In the genomic region with DNA sequence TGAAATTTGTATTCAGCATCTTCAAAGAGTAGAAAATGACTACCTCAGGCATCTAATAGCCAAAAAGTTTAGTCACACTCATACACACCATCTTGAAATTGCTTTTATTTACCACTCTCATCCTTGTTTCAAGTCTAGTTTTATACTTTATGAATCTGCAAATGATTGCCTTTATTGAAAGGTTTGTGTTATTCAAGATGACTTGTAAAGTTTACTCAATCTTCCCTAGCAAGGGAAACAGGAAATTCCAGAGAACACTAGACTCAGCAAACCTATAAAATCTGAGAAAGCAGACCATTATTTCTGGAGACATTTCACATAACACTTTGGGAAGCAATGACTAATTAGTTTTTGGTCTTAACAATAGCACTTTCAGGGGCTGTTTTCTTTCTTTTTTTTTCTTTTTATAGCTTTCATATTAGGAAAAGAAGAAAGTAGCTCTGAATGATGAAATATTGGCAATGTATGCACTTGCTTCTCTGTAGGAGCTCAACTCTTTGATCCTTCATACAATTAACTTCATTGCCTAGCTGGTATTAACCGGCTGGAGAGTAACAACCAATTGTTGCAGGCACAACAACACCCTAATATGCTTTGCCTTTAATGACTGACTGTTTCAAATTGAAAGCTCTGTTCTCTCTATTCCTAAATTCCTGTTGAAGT, we compare ENCODE assay signal across 16 cellular contexts.
A peak's percentile ranks its signal among the peaks of the same experiment; 100 is the strongest.
DNase-seq lines count a peak whose midpoint lies in the region; ATAC-seq and TF ChIP-seq lines count a peak whose summit lies in the region.
"Had no signal": no experiment of that assay in that cellular context is flagged by ENCODE, and none has a peak within 500 bp of the region (broad histone marks: within the 10 kb centered on the region; RNA-seq: fewer than 3 reads in every experiment).

No MANE protein-coding gene starts in this region.

- H3K4me3 ChIP-seq in tibial artery, result no peak overlapping the region
- H3K4me3 ChIP-seq: gastroesophageal sphincter, left lung, vagina had no signal

- no peak for ATAC-seq in HG03196 (IDR thresholded peaks at IDR 0.05; ENCODE audit: unreplicated experiment)
- ATAC-seq: gastroesophageal sphincter, left lung had no signal

- no peak for TF ChIP-seq CTCF in mesothelial cell of epicardium (IDR thresholded peaks at IDR 0.05; ENCODE audit: unreplicated experiment)
- TF ChIP-seq CTCF in tibial artery (IDR thresholded peaks at IDR 0.05), result no peak

- H3K4me1 ChIP-seq in tibial artery, result peaks cover 0 to 31% (median 0%) of the 10 kb centered on the region in 4 donors

- no peaks in the 10 kb centered on the region for H3K36me3 ChIP-seq in tibial artery
- H3K36me3 ChIP-seq: gastroesophageal sphincter, left lung, vagina had no signal

- H3K4me1 Mint-ChIP-seq in mesothelial cell of epicardium, result peaks cover 41% of the 10 kb centered on the region
- H3K4me1 Mint-ChIP-seq: activated naive CD4-positive, alpha-beta T cell treated with anti-CD3 and anti-CD28 coated beads, Interleukin-2, amount 10 ng/mL, durations not matched to agents 7 days and 5 days had no signal

- H3K9me3 ChIP-seq in tibial artery, result no peaks in the 10 kb centered on the region
- H3K9me3 ChIP-seq: gastroesophageal sphincter, left lung, vagina had no signal

- H3K4me3 Mint-ChIP-seq in mesothelial cell of epicardium, result no peak overlapping the region
- H3K4me3 Mint-ChIP-seq: activated naive CD4-positive, alpha-beta T cell treated with anti-CD3 and anti-CD28 coated beads, Interleukin-2, amount 10 ng/mL, durations not matched to agents 7 days and 5 days; B cell had no signal

- DNase-seq in AG20443 (ENCODE audit: low spot score), result peak; percentile 15
- DNase-seq in M059J (ENCODE audit: low read depth), result peak; percentile 73
- peak; percentile 30 for DNase-seq in dedifferentiated amniotic fluid mesenchymal stem cell (ENCODE audit: extremely low spot score)
- no peak for DNase-seq in mesothelial cell of epicardium (ENCODE audit: low spot score in 2 of 2, unreplicated experiment in 2 of 2)
- no peak for DNase-seq in tibial artery
- no peak for DNase-seq in NCI-H187 treated with DMSO at 0.1 percent for 48 hours (lab: John Stamatoyannopoulos, UW)
- DNase-seq in activated CD8-positive, alpha-beta memory T cell treated with anti-CD3 and anti-CD28 coated beads, Interleukin-2, amount 50 U/mL, for 48 hours, result no peak
- DNase-seq: activated CD8-positive, alpha-beta memory T cell treated with anti-CD3 and anti-CD28 coated beads for 24 hours; activated naive CD4-positive, alpha-beta T cell treated with anti-CD3 and anti-CD28 coated beads, Interleukin-2, amount 10 ng/mL, durations not matched to agents 7 days and 5 days; left lung; T-helper 9 cell had no signal

- no peaks in the 10 kb centered on the region for H3K36me3 Mint-ChIP-seq in mesothelial cell of epicardium
- H3K36me3 Mint-ChIP-seq: activated naive CD4-positive, alpha-beta T cell treated with anti-CD3 and anti-CD28 coated beads, Interleukin-2, amount 10 ng/mL, durations not matched to agents 7 days and 5 days had no signal

- H3K27ac Mint-ChIP-seq in mesothelial cell of epicardium, result peak overlapping the region; percentile 45
- H3K27ac Mint-ChIP-seq: activated naive CD4-positive, alpha-beta T cell treated with anti-CD3 and anti-CD28 coated beads, Interleukin-2, amount 10 ng/mL, durations not matched to agents 7 days and 5 days; B cell had no signal

- no peaks in the 10 kb centered on the region for H3K27me3 ChIP-seq in tibial artery
- H3K27me3 ChIP-seq: gastroesophageal sphincter, left lung, vagina had no signal

- intact Hi-C loops in tibial artery (cut with DNase I; ENCODE audit: low total_unique reads), result no loop called here

- no peaks in the 10 kb centered on the region for H3K9me3 Mint-ChIP-seq in mesothelial cell of epicardium
- H3K9me3 Mint-ChIP-seq: activated naive CD4-positive, alpha-beta T cell treated with anti-CD3 and anti-CD28 coated beads, Interleukin-2, amount 10 ng/mL, durations not matched to agents 7 days and 5 days had no signal

- no peaks in the 10 kb centered on the region for H3K27me3 Mint-ChIP-seq in mesothelial cell of epicardium (ENCODE audit: low read depth)
- H3K27me3 Mint-ChIP-seq: activated naive CD4-positive, alpha-beta T cell treated with anti-CD3 and anti-CD28 coated beads, Interleukin-2, amount 10 ng/mL, durations not matched to agents 7 days and 5 days; B cell had no signal

- no peak overlapping the region for H3K27ac ChIP-seq in tibial artery
- H3K27ac ChIP-seq: gastroesophageal sphincter, left lung, RWPE1, vagina had no signal

Comparison
In these comparisons a context has a peak if more than half of its experiments do, and no peak if none do; other contexts are left out.
1. DNase-seq: peak in AG20443 (single experiment), M059J (single experiment) and dedifferentiated amniotic fluid mesenchymal stem cell (single experiment); none in mesothelial cell of epicardium (0 of 2), tibial artery (0 of 2), NCI-H187 treated with DMSO at 0.1 percent for 48 hours (single experiment) and activated CD8-positive, alpha-beta memory T cell treated with anti-CD3 and anti-CD28 coated beads, Interleukin-2, amount 50 U/mL, for 48 hours (single experiment).